In genomic region chr12:23028158-23028802, GRCh38 we compare ENCODE assay signal across 16 cellular contexts.
DNase-seq lines count a peak whose midpoint lies in the region; ATAC-seq and TF ChIP-seq lines count a peak whose summit lies in the region.
"Had no signal": no experiment of that assay in that cellular context is flagged by ENCODE, and none has a peak within 500 bp of the region (broad histone marks: within the 10 kb centered on the region; RNA-seq: fewer than 3 reads in every experiment).

No MANE protein-coding gene starts in this region.

- WGBS in H9 (ENCODE audit: extremely low coverage, insufficient read length, low lambda C conversion rate), result no CpG with 5 or more reads among the region's 4 CpGs
- no CpG with 5 or more reads among the region's 4 CpGs for WGBS in neuronal stem cell (ENCODE audit: extremely low coverage in 2 of 2, insufficient read length in 2 of 2, insufficient replicate concordance in 1 of 2), 2 donors

- no peaks in the 10 kb centered on the region for H3K79me2 ChIP-seq in H9 (ENCODE audit: insufficient read depth, low read length)

- no peaks in the 10 kb centered on the region for H3K27me3 ChIP-seq in H9 (ENCODE audit: insufficient read depth, low read length)
- H3K27me3 ChIP-seq in RWPE2 (ENCODE audit: insufficient read depth, poor library complexity, severe bottlenecking), result no peaks in the 10 kb centered on the region
- peaks cover 0 to 7% (median 0%) of the 10 kb centered on the region in 3 experiments for H3K27me3 ChIP-seq in neuronal stem cell (ENCODE audit: control insufficient read depth in 3 of 3, insufficient read depth in 3 of 3, low read depth in 1 of 3, low read length in 3 of 3)

- H3K23ac ChIP-seq in H9 (ENCODE audit: insufficient read length, low read depth, low read length) (no peak overlapping the region), neuronal stem cell (ENCODE audit: low read depth, low read length, poor library complexity) (no peak overlapping the region)

- 0 out of 7 replicates have a peak, but pooled peaks cover 0 to 3% (median 0%) of the 10 kb centered on the region in 3 experiments for H3K36me3 Mint-ChIP-seq in H9 (ENCODE audit: insufficient read depth in 1 of 3, low read depth in 3 of 3)
- no peaks in the 10 kb centered on the region for H3K36me3 Mint-ChIP-seq in activated T-helper 1 cell treated with anti-CD3 and anti-CD28 coated beads, Interleukin-12 subunit alpha, Interleukin-12 subunit beta, Interleukin-2, Interleukin-4 antibody, amounts not matched to agents 30 ng/mL and 10 ng/mL and 1 ng/mL, durations not matched to agents 14 hours and 24 hours and 36 hours (ENCODE audit: low read depth)
- H3K36me3 Mint-ChIP-seq: CD14-positive monocyte had no signal

- H2BK5ac ChIP-seq in H9 (ENCODE audit: insufficient read length, low read length) (no peak overlapping the region), neuronal stem cell (ENCODE audit: low read length) (no peak overlapping the region)

- H4K5ac ChIP-seq in H9 (ENCODE audit: insufficient read length, low read depth, low read length), result no peak overlapping the region

- no peak overlapping the region for H3K27ac ChIP-seq in H9 (ENCODE audit: insufficient read length, low read depth, low read length)
- H3K27ac ChIP-seq in RWPE2 (ENCODE audit: poor library complexity, severe bottlenecking), result no peak overlapping the region
- H3K27ac ChIP-seq in neuronal stem cell (replicated peaks; ENCODE audit: low read length), result no peak overlapping the region
- H3K27ac ChIP-seq: GM23248 had no signal

- H4K8ac ChIP-seq in H9 (replicated peaks; ENCODE audit: insufficient read length, low read depth, low read length) (no peak overlapping the region), neuronal stem cell (ENCODE audit: low read depth, low read length) (no peak overlapping the region)

- DNase-seq in H9 (no peak), RWPE2 (ENCODE audit: low spot score) (no peak), fibroblast of peridontal ligament (ENCODE audit: extremely low read depth) (peak; percentile 15), neuronal stem cell (ENCODE audit: low spot score) (no peak), hepatic stellate cell (ENCODE audit: low spot score) (no peak), midbrain (lab: John Stamatoyannopoulos, UW) (no peak)
- no peak for DNase-seq in activated T-helper 1 cell treated with anti-CD3 and anti-CD28 coated beads, Interleukin-12 subunit alpha, Interleukin-12 subunit beta, Interleukin-2, Interleukin-4 antibody, amounts not matched to agents 30 ng/mL and 10 ng/mL and 1 ng/mL, durations not matched to agents 14 hours and 24 hours and 36 hours (ENCODE audit: low spot score)
- DNase-seq in activated CD4-positive, alpha-beta T cell treated with anti-CD3 and anti-CD28 coated beads, Interleukin-2, amount 50 U/mL, for 1 hour, result no peak
- DNase-seq: COR-L47, GM23248, KG1, NCI-H1436 treated with DMSO at 0.1 percent for 48 hours, NCI-H2081, Right ventricle myocardium superior, SK-N-SH had no signal

- H2BK20ac ChIP-seq in H9 (ENCODE audit: low read depth, low read length, poor library complexity, severe bottlenecking), result no peak overlapping the region

- H3T11ph ChIP-seq in H9 (ENCODE audit: low read length), result no peak overlapping the region

- H2AK5ac ChIP-seq in H9 (ENCODE audit: insufficient read length, low read length), result no peak overlapping the region
- no peak overlapping the region for H2AK5ac ChIP-seq in neuronal stem cell (ENCODE audit: low read depth, low read length)

- H4K20me1 ChIP-seq in H9 (ENCODE audit: control insufficient read depth, insufficient read depth, insufficient read length), result no peaks in the 10 kb centered on the region

- H3K9me3 ChIP-seq in H9 (ENCODE audit: control insufficient read depth, low read depth, low read length) (no peaks in the 10 kb centered on the region), RWPE2 (ENCODE audit: severe bottlenecking) (no peaks in the 10 kb centered on the region), neuronal stem cell (replicated peaks in 1 of 2; ENCODE audit: control insufficient read depth in 2 of 2, insufficient read depth in 1 of 2, low read depth in 1 of 2, low read length in 2 of 2) (no peaks in the 10 kb centered on the region)
- H3K9me3 ChIP-seq: SK-N-SH had no signal

- intact Hi-C loops in activated T-helper 1 cell treated with anti-CD3 and anti-CD28 coated beads, Interleukin-12 subunit alpha, Interleukin-12 subunit beta, Interleukin-2, Interleukin-4 antibody, amounts not matched to agents 30 ng/mL and 10 ng/mL and 1 ng/mL, durations not matched to agents 14 hours and 24 hours and 36 hours (cut with micrococcal nuclease), result no loop called here

- peak overlapping the region in 2 of 3 experiments; percentile 9 to 37; a peak in 3 of 7 replicates for H3K27ac Mint-ChIP-seq in H9
- no peak overlapping the region for H3K27ac Mint-ChIP-seq in activated T-helper 1 cell treated with anti-CD3 and anti-CD28 coated beads, Interleukin-12 subunit alpha, Interleukin-12 subunit beta, Interleukin-2, Interleukin-4 antibody, amounts not matched to agents 30 ng/mL and 10 ng/mL and 1 ng/mL, durations not matched to agents 14 hours and 24 hours and 36 hours
- H3K27ac Mint-ChIP-seq: CD14-positive monocyte had no signal

- peaks cover 48 to 50% of the 10 kb centered on the region in 2 experiments for H3K4me1 Mint-ChIP-seq in H9
- H3K4me1 Mint-ChIP-seq in activated T-helper 1 cell treated with anti-CD3 and anti-CD28 coated beads, Interleukin-12 subunit alpha, Interleukin-12 subunit beta, Interleukin-2, Interleukin-4 antibody, amounts not matched to agents 30 ng/mL and 10 ng/mL and 1 ng/mL, durations not matched to agents 14 hours and 24 hours and 36 hours (ENCODE audit: low read depth), result no peaks in the 10 kb centered on the region
- H3K4me1 Mint-ChIP-seq: CD14-positive monocyte had no signal

- H3K9ac ChIP-seq in H9 (ENCODE audit: extremely low read depth, insufficient read length, low read length) (no peak overlapping the region), neuronal stem cell (ENCODE audit: low read depth, low read length, poor library complexity) (no peak overlapping the region)
- H3K9ac ChIP-seq: GM23248, SK-N-SH had no signal

- H3K14ac ChIP-seq in H9 (ENCODE audit: insufficient read depth, low read length), result no peak overlapping the region
- no peak overlapping the region for H3K14ac ChIP-seq in neuronal stem cell (ENCODE audit: low read length)

- H2BK15ac ChIP-seq in H9 (ENCODE audit: low read depth, low read length) (no peak overlapping the region), neuronal stem cell (ENCODE audit: low read length) (no peak overlapping the region)

- H2BK12ac ChIP-seq in H9 (ENCODE audit: insufficient read length, low read depth, low read length) (no peak overlapping the region), neuronal stem cell (ENCODE audit: low read length) (no peak overlapping the region)

- H3K18ac ChIP-seq in H9 (ENCODE audit: insufficient read length, low read depth, low read length) (no peak overlapping the region), neuronal stem cell (ENCODE audit: low read length) (no peak overlapping the region)

- H3K4me3 Mint-ChIP-seq in H9, result no peak overlapping the region
- H3K4me3 Mint-ChIP-seq in activated T-helper 1 cell treated with anti-CD3 and anti-CD28 coated beads, Interleukin-12 subunit alpha, Interleukin-12 subunit beta, Interleukin-2, Interleukin-4 antibody, amounts not matched to agents 30 ng/mL and 10 ng/mL and 1 ng/mL, durations not matched to agents 14 hours and 24 hours and 36 hours, result no peak overlapping the region
- H3K4me3 Mint-ChIP-seq: CD14-positive monocyte had no signal

- H3K36me3 ChIP-seq in RWPE2 (ENCODE audit: low read depth) (no peaks in the 10 kb centered on the region), neuronal stem cell (replicated peaks in 1 of 2; ENCODE audit: control insufficient read depth in 2 of 2, insufficient read depth in 2 of 2, low read length in 2 of 2) (no peaks in the 10 kb centered on the region)

- H3K56ac ChIP-seq in H9 (ENCODE audit: insufficient read length, low read depth, low read length), result no peak overlapping the region

- H3K23me2 ChIP-seq in H9 (ENCODE audit: insufficient read length, low read depth, low read length, poor library complexity, severe bottlenecking), result no peaks in the 10 kb centered on the region

- no peak overlapping the region for H2AFZ ChIP-seq in H9 (ENCODE audit: low read length)
- peak overlapping the region; percentile 38 for H2AFZ ChIP-seq in neuronal stem cell (ENCODE audit: low read length)
- H2AFZ ChIP-seq: GM23248 had no signal

- peak; percentile 73 for ATAC-seq in RWPE2 (ENCODE audit: low read depth)

- H3K4me1 ChIP-seq in H9 (ENCODE audit: insufficient read depth, low read length), result peaks cover 5% of the 10 kb centered on the region; the same call in 1 of the 2 replicates
- H3K4me1 ChIP-seq in RWPE2 (ENCODE audit: insufficient read depth, poor library complexity, severe bottlenecking), result no peaks in the 10 kb centered on the region
- peaks cover 0 to 7% of the 10 kb centered on the region in 2 donors for H3K4me1 ChIP-seq in neuronal stem cell (ENCODE audit: control insufficient read depth in 2 of 2, insufficient read depth in 1 of 2, low read depth in 1 of 2, low read length in 2 of 2)

- H3K9me3 Mint-ChIP-seq in H9, result no peaks in the 10 kb centered on the region
- H3K9me3 Mint-ChIP-seq in activated T-helper 1 cell treated with anti-CD3 and anti-CD28 coated beads, Interleukin-12 subunit alpha, Interleukin-12 subunit beta, Interleukin-2, Interleukin-4 antibody, amounts not matched to agents 30 ng/mL and 10 ng/mL and 1 ng/mL, durations not matched to agents 14 hours and 24 hours and 36 hours, result no peaks in the 10 kb centered on the region

- H4K91ac ChIP-seq in H9 (ENCODE audit: insufficient read length, low read depth, low read length) (no peak overlapping the region), neuronal stem cell (ENCODE audit: low read depth, low read length, poor library complexity) (no peak overlapping the region)

- no peak overlapping the region for H2BK120ac ChIP-seq in H9 (ENCODE audit: low read depth, low read length, poor library complexity, severe bottlenecking)
- no peak overlapping the region for H2BK120ac ChIP-seq in neuronal stem cell (ENCODE audit: low read depth, low read length)

- H3K4me2 ChIP-seq in H9 (ENCODE audit: insufficient read depth, insufficient read length, low read length) (no peak overlapping the region), neuronal stem cell (ENCODE audit: insufficient read depth, low read length, poor library complexity, severe bottlenecking) (no peak overlapping the region)
- H3K4me2 ChIP-seq: SK-N-SH had no signal

- H3K79me1 ChIP-seq in H9 (ENCODE audit: insufficient read depth, low read depth, low read length, poor library complexity, severe bottlenecking) (no peaks in the 10 kb centered on the region), neuronal stem cell (ENCODE audit: low read depth, low read length) (no peaks in the 10 kb centered on the region)

- no peaks in the 10 kb centered on the region; the same call in 1 of the 2 replicates for H3K27me3 Mint-ChIP-seq in H9 (ENCODE audit: low read depth)
- no peaks in the 10 kb centered on the region for H3K27me3 Mint-ChIP-seq in activated T-helper 1 cell treated with anti-CD3 and anti-CD28 coated beads, Interleukin-12 subunit alpha, Interleukin-12 subunit beta, Interleukin-2, Interleukin-4 antibody, amounts not matched to agents 30 ng/mL and 10 ng/mL and 1 ng/mL, durations not matched to agents 14 hours and 24 hours and 36 hours (ENCODE audit: insufficient read depth)

- H3K4me3 ChIP-seq in RWPE2 (ENCODE audit: severe bottlenecking), result no peak overlapping the region
- H3K4me3 ChIP-seq in neuronal stem cell (ENCODE audit: low read length in 2 of 2), result no peak overlapping the region
- H3K4me3 ChIP-seq: GM23248 had no signal

- H3K4ac ChIP-seq in H9 (ENCODE audit: low read depth, low read length) (no peak overlapping the region), neuronal stem cell (ENCODE audit: low read length) (no peak overlapping the region)

- TF ChIP-seq CTCF in H9 (conservative IDR thresholded peaks at IDR 0.05) (no peak), RWPE2 (IDR thresholded peaks at IDR 0.05; ENCODE audit: poor library complexity, severe bottlenecking) (no peak)
